12 cellular contexts compared by ENCODE assay signal in the genomic region with DNA sequence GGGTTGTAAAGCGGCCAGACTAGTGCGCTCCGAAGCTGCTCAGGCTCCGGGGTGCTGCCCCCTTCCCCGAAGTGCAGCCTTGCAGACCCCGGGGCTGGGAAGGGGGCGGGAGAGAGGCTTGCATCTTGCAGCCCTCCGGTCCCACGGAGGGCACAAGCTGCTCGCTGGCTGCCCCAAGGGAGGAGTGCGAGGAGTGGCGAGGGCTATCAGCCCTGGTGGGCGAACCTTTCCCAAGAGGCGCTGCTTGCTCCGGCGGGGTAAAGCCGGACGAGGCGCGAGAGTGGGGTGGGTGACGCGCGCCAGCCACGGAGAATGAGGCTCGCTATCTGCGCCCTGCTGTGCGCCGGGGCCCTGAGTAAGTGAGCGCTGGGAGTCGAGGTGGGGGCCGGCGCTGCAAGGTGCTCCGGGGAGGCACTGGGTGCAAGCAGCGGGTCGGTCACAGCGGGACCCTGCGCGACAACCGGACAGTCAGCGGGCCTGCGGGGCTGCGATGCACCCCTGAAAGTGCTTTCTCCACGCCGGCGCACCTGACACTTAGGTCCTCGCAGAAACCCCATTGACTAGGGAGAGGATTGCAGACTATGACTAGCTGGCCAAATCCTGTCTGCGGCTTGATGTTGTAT. TPM values are rescaled to one million over a fixed set of nuclear protein-coding genes. Genes with fewer than 3 reads are reported as not detected.
DNase-seq lines count a peak whose midpoint lies in the region; ATAC-seq and TF ChIP-seq lines count a peak whose summit lies in the region.
"Had no signal": no experiment of that assay in that cellular context is flagged by ENCODE, and none has a peak within 500 bp of the region (broad histone marks: within the 10 kb centered on the region; RNA-seq: fewer than 3 reads in every experiment).

No MANE protein-coding gene starts in this region.

- H2BK20ac ChIP-seq in H9 (ENCODE audit: low read depth, low read length, poor library complexity, severe bottlenecking), result no peak overlapping the region

- H3K4me3 ChIP-seq in esophagus muscularis mucosa, result peak overlapping the region; percentile 2 to 28 (median 19)
- H3K4me3 ChIP-seq in neuronal stem cell (ENCODE audit: low read length in 2 of 2), result peak overlapping the region in 1 of 2 donors; percentile 78

- no peak overlapping the region for H3K27ac Mint-ChIP-seq in H9
- no peak overlapping the region for H3K27ac Mint-ChIP-seq in immature natural killer cell
- H3K27ac Mint-ChIP-seq: CD8-positive, alpha-beta memory T cell had no signal

- H3K4me1 Mint-ChIP-seq in H9 (peaks cover 12 to 13% of the 10 kb centered on the region in 2 experiments), immature natural killer cell (no peaks in the 10 kb centered on the region)

- no peak for TF ChIP-seq POLR2A in esophagus muscularis mucosa (IDR thresholded peaks at IDR 0.05; ENCODE audit: low read depth)

- no peaks in the 10 kb centered on the region for H3K79me1 ChIP-seq in H9 (ENCODE audit: insufficient read depth, low read depth, low read length, poor library complexity, severe bottlenecking)
- no peaks in the 10 kb centered on the region for H3K79me1 ChIP-seq in neuronal stem cell (ENCODE audit: low read depth, low read length)

- no peak for TF ChIP-seq EP300 in esophagus muscularis mucosa (IDR thresholded peaks at IDR 0.05)

- H3T11ph ChIP-seq in H9 (ENCODE audit: low read length), result no peak overlapping the region

- no peak overlapping the region for H2BK12ac ChIP-seq in H9 (ENCODE audit: insufficient read length, low read depth, low read length)
- peak overlapping the region; percentile 90 for H2BK12ac ChIP-seq in neuronal stem cell (ENCODE audit: low read length)

- H2AK5ac ChIP-seq in H9 (ENCODE audit: insufficient read length, low read length) (no peak overlapping the region), neuronal stem cell (ENCODE audit: low read depth, low read length) (peak overlapping the region; percentile 46)

- TF ChIP-seq CTCF in H9 (conservative IDR thresholded peaks at IDR 0.05) (peak; percentile 25; the same call in 1 of the 3 replicates), esophagus muscularis mucosa (IDR thresholded peaks at IDR 0.05) (no peak)

- no peak overlapping the region for H2BK120ac ChIP-seq in H9 (ENCODE audit: low read depth, low read length, poor library complexity, severe bottlenecking)
- H2BK120ac ChIP-seq in neuronal stem cell (ENCODE audit: low read depth, low read length), result no peak overlapping the region

- H3K4me2 ChIP-seq in H9 (ENCODE audit: insufficient read depth, insufficient read length, low read length) (peak overlapping the region; percentile 52), neuronal stem cell (ENCODE audit: insufficient read depth, low read length, poor library complexity, severe bottlenecking) (peak overlapping the region; percentile 75)

- H3K4me3 Mint-ChIP-seq in H9 (peak overlapping the region; percentile 69 to 81), immature natural killer cell (no peak overlapping the region)
- H3K4me3 Mint-ChIP-seq: CD8-positive, alpha-beta memory T cell had no signal

- H3K9ac ChIP-seq in H9 (ENCODE audit: extremely low read depth, insufficient read length, low read length), result no peak overlapping the region
- peak overlapping the region; percentile 87 for H3K9ac ChIP-seq in neuronal stem cell (ENCODE audit: low read depth, low read length, poor library complexity)

- no peak for ATAC-seq in GM21360 (IDR thresholded peaks at IDR 0.05; ENCODE audit: unreplicated experiment)

- peaks cover 56% of the 10 kb centered on the region for H3K27me3 Mint-ChIP-seq in H9 (ENCODE audit: low read depth)
- peaks cover 8 to 29% (median 12%) of the 10 kb centered on the region in 3 donors for H3K27me3 Mint-ChIP-seq in immature natural killer cell (ENCODE audit: low read depth in 3 of 3)

- no peak overlapping the region for H4K8ac ChIP-seq in H9 (replicated peaks; ENCODE audit: insufficient read length, low read depth, low read length)
- H4K8ac ChIP-seq in neuronal stem cell (ENCODE audit: low read depth, low read length), result peak overlapping the region; percentile 82

- H3K9me3 Mint-ChIP-seq in H9, result peaks cover 4 to 8% of the 10 kb centered on the region in 2 experiments; a peak in 1 of 5 replicates
- peaks cover 0 to 8% (median 2%) of the 10 kb centered on the region in 6 donors for H3K9me3 Mint-ChIP-seq in immature natural killer cell

- no peak overlapping the region for H3K56ac ChIP-seq in H9 (ENCODE audit: insufficient read length, low read depth, low read length)

- peak; percentile 59 for DNase-seq in D341Med (ENCODE audit: low spot score)
- peak; percentile 51 for DNase-seq in H9
- DNase-seq in esophagus muscularis mucosa (ENCODE audit: extremely low spot score), result no peak
- peak; percentile 11 for DNase-seq in neuronal stem cell (ENCODE audit: low spot score)
- DNase-seq in NCI-H345 treated with DMSO at 0.1 percent for 48 hours (lab: John Stamatoyannopoulos, UW; ENCODE audit: unreplicated experiment), result no peak
- no peak for DNase-seq in immature natural killer cell
- no peak for DNase-seq in NCI-H1694 treated with DMSO at 0.1 percent for 48 hours (lab: John Stamatoyannopoulos, UW)
- DNase-seq: CD8-positive, alpha-beta memory T cell; kidney glomerular epithelial cell; NCI-H1092 treated with DMSO at 0.1 percent for 48 hours; stimulated activated CD4-positive, alpha-beta T cell treated with anti-CD3 and anti-CD28 coated beads, Interleukin-4, amount 100 ng/mL, for 4 hours had no signal

- H3K27me3 ChIP-seq in H9 (ENCODE audit: insufficient read depth, low read length), result peaks cover 12% of the 10 kb centered on the region; the same call in 1 of the 2 replicates
- peaks cover 0 to 38% (median 12%) of the 10 kb centered on the region in 4 donors for H3K27me3 ChIP-seq in esophagus muscularis mucosa
- H3K27me3 ChIP-seq in neuronal stem cell (ENCODE audit: control insufficient read depth in 3 of 3, insufficient read depth in 3 of 3, low read depth in 1 of 3, low read length in 3 of 3), result peaks cover 9 to 64% (median 30%) of the 10 kb centered on the region in 3 experiments

- H3K4me1 ChIP-seq in H9 (ENCODE audit: insufficient read depth, low read length), result peaks cover 3% of the 10 kb centered on the region; the same call in 1 of the 2 replicates
- H3K4me1 ChIP-seq in esophagus muscularis mucosa, result peaks cover 0 to 22% (median 14%) of the 10 kb centered on the region in 4 donors
- peaks cover 4 to 10% of the 10 kb centered on the region in 2 donors for H3K4me1 ChIP-seq in neuronal stem cell (ENCODE audit: control insufficient read depth in 2 of 2, insufficient read depth in 1 of 2, low read depth in 1 of 2, low read length in 2 of 2)

- no peak overlapping the region for H2BK15ac ChIP-seq in H9 (ENCODE audit: low read depth, low read length)
- peak overlapping the region; percentile 77 for H2BK15ac ChIP-seq in neuronal stem cell (ENCODE audit: low read length)

- H4K5ac ChIP-seq in H9 (ENCODE audit: insufficient read length, low read depth, low read length), result no peak overlapping the region

- H3K4ac ChIP-seq in H9 (ENCODE audit: low read depth, low read length) (no peak overlapping the region), neuronal stem cell (ENCODE audit: low read length) (no peak overlapping the region)

- no peak overlapping the region for H3K18ac ChIP-seq in H9 (ENCODE audit: insufficient read length, low read depth, low read length)
- peak overlapping the region; percentile 93 for H3K18ac ChIP-seq in neuronal stem cell (ENCODE audit: low read length)

- H3K23me2 ChIP-seq in H9 (ENCODE audit: insufficient read length, low read depth, low read length, poor library complexity, severe bottlenecking), result peaks cover 6% of the 10 kb centered on the region

- H2AFZ ChIP-seq in H9 (ENCODE audit: low read length) (no peak overlapping the region), neuronal stem cell (ENCODE audit: low read length) (peak overlapping the region; percentile 75)

- no peak overlapping the region for H3K23ac ChIP-seq in H9 (ENCODE audit: insufficient read length, low read depth, low read length)
- peak overlapping the region; percentile 85 for H3K23ac ChIP-seq in neuronal stem cell (ENCODE audit: low read depth, low read length, poor library complexity)

- H3K27ac ChIP-seq in H9 (ENCODE audit: insufficient read length, low read depth, low read length) (no peak overlapping the region), esophagus muscularis mucosa (replicated peaks in 1 of 4) (no peak overlapping the region), neuronal stem cell (replicated peaks; ENCODE audit: low read length) (no peak overlapping the region)

- intact Hi-C loops in esophagus muscularis mucosa (cut with DNase I), result no loop called here

- no peaks in the 10 kb centered on the region for H3K79me2 ChIP-seq in H9 (ENCODE audit: insufficient read depth, low read length)

- H3K36me3 ChIP-seq in esophagus muscularis mucosa (no peaks in the 10 kb centered on the region), neuronal stem cell (replicated peaks in 1 of 2; ENCODE audit: control insufficient read depth in 2 of 2, insufficient read depth in 2 of 2, low read length in 2 of 2) (no peaks in the 10 kb centered on the region)

- H4K91ac ChIP-seq in H9 (ENCODE audit: insufficient read length, low read depth, low read length) (no peak overlapping the region), neuronal stem cell (ENCODE audit: low read depth, low read length, poor library complexity) (no peak overlapping the region)

- H3K36me3 Mint-ChIP-seq in H9 (ENCODE audit: insufficient read depth in 1 of 3, low read depth in 3 of 3), result no peaks in the 10 kb centered on the region
- H3K36me3 Mint-ChIP-seq in immature natural killer cell, result peaks cover 0 to 2% (median 0%) of the 10 kb centered on the region in 3 donors

- H2BK5ac ChIP-seq in H9 (ENCODE audit: insufficient read length, low read length) (no peak overlapping the region), neuronal stem cell (ENCODE audit: low read length) (no peak overlapping the region)

- H3K9me3 ChIP-seq in H9 (ENCODE audit: control insufficient read depth, low read depth, low read length) (no peaks in the 10 kb centered on the region), esophagus muscularis mucosa (no peaks in the 10 kb centered on the region), neuronal stem cell (replicated peaks in 1 of 2; ENCODE audit: control insufficient read depth in 2 of 2, insufficient read depth in 1 of 2, low read depth in 1 of 2, low read length in 2 of 2) (peaks cover 2% of the 10 kb centered on the region in 2 donors)

- peak overlapping the region; percentile 36; the same call in 1 of the 2 replicates for H3K14ac ChIP-seq in H9 (ENCODE audit: insufficient read depth, low read length)
- no peak overlapping the region for H3K14ac ChIP-seq in neuronal stem cell (ENCODE audit: low read length)

- no peaks in the 10 kb centered on the region for H4K20me1 ChIP-seq in H9 (ENCODE audit: control insufficient read depth, insufficient read depth, insufficient read length)

- WGBS in H9 (ENCODE audit: extremely low coverage, insufficient read length, low lambda C conversion rate), result no CpG with 5 or more reads among the region's 47 CpGs
- 0% methylated on average over 2 of the region's 47 CpGs for WGBS in esophagus muscularis mucosa
- no CpG with 5 or more reads among the region's 47 CpGs for WGBS in neuronal stem cell (ENCODE audit: extremely low coverage in 2 of 2, insufficient read length in 2 of 2, insufficient replicate concordance in 1 of 2), 2 donors

RNA-seq across cellular contexts. Expression of gene TOPBP1, which starts 12.7 kb away (rescaled TPM):
- total RNA-seq in H9 (2021) (47.4 and 51.5 TPM in 2 replicates), esophagus muscularis mucosa (10 to 100 TPM; 15.6 to 29.1 (median 17.5) TPM)
- polyA plus RNA-seq in neuronal stem cell (2013, experiment 1 of 2), result 27.2 TPM
- polyA plus RNA-seq in neuronal stem cell (2013, experiment 2 of 2), result 26.9 TPM
- polyA plus RNA-seq in immature natural killer cell, result 10 to 100 TPM in 2 of 3 donors, 1 to 10 TPM in 1; 5.2 to 16.3 (median 12.2) TPM

Comparison
In these comparisons a context has a peak if more than half of its experiments do, and no peak if none do; other contexts are left out.
1. DNase-seq: peak in D341Med (single experiment), H9 (single experiment) and neuronal stem cell (single experiment); none in esophagus muscularis mucosa (single experiment), NCI-H345 treated with DMSO at 0.1 percent for 48 hours (single experiment), immature natural killer cell (0 of 3) and NCI-H1694 treated with DMSO at 0.1 percent for 48 hours (single experiment).
2. H3K4me3 Mint-ChIP-seq: peak in H9 (2 of 2); none in immature natural killer cell (0 of 5).